In the genomic region with DNA sequence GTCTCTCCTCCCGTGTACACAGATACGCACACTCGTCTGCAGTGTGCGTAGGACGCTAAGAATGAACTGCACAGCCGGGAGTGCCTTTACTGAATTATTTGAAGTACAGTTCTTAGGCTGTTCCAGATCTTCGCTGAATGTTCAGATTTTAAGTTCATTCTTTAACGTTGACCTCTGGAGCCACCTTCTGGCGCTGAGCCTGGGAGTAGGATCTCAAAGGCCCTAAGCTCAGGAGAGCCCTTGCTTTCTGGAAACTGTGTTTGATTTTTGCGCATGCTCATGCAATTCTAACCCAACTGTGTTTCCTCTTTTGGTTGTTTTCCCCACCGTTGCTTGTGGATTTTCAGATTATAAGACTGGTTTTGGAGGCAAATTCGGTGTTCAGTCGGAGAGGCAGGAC, we compare ENCODE assay signal across 17 cellular contexts. TPM values are rescaled to one million over a fixed set of nuclear protein-coding genes. Genes with fewer than 3 reads are reported as not detected.
A peak's percentile ranks its signal among the peaks of the same experiment; 100 is the strongest.
DNase-seq lines count a peak whose midpoint lies in the region; ATAC-seq and TF ChIP-seq lines count a peak whose summit lies in the region.
"Had no signal": no experiment of that assay in that cellular context is flagged by ENCODE, and none has a peak within 500 bp of the region (broad histone marks: within the 10 kb centered on the region; RNA-seq: fewer than 3 reads in every experiment).

No MANE protein-coding gene starts in this region.

- H3K4me3 Mint-ChIP-seq in activated CD8-positive, alpha-beta memory T cell treated with anti-CD3 and anti-CD28 coated beads, Interleukin-2, amount 10 ng/mL, durations not matched to agents 7 days and 5 days, result no peak overlapping the region
- H3K4me3 Mint-ChIP-seq: stimulated activated naive CD8-positive, alpha-beta T cell treated with anti-CD3 and anti-CD28 coated beads, Interleukin-15, Interleukin-2, amounts not matched to agents 100 ng/mL and 50 ng/mL, for 24 hours; T-helper 17 cell had no signal

- H3K9me3 ChIP-seq in BLaER1, result no peaks in the 10 kb centered on the region
- no peaks in the 10 kb centered on the region for H3K9me3 ChIP-seq in upper lobe of right lung
- H3K9me3 ChIP-seq: heart right ventricle, psoas muscle, transverse colon had no signal

- H3K36me3 ChIP-seq in BLaER1, result no peaks in the 10 kb centered on the region
- peaks cover 83% of the 10 kb centered on the region for H3K36me3 ChIP-seq in upper lobe of right lung

- H3K4me3 ChIP-seq in BLaER1 (no peak overlapping the region), upper lobe of right lung (no peak overlapping the region)
- H3K4me3 ChIP-seq: heart right ventricle, psoas muscle, transverse colon had no signal

- H3K27ac ChIP-seq in BLaER1 (no peak overlapping the region), caudate nucleus (ENCODE audit: low read depth, low read length) (peak overlapping the region; percentile 16), upper lobe of right lung (no peak overlapping the region)
- H3K27ac ChIP-seq: heart right ventricle, psoas muscle, transverse colon had no signal

- H3K4me1 ChIP-seq in BLaER1 (peaks cover 54% of the 10 kb centered on the region), upper lobe of right lung (no peaks in the 10 kb centered on the region)
- H3K4me1 ChIP-seq: psoas muscle, transverse colon had no signal

- H3K36me3 Mint-ChIP-seq in activated CD8-positive, alpha-beta memory T cell treated with anti-CD3 and anti-CD28 coated beads, Interleukin-2, amount 10 ng/mL, durations not matched to agents 7 days and 5 days, result no peaks in the 10 kb centered on the region

- H3K27ac Mint-ChIP-seq in activated CD8-positive, alpha-beta memory T cell treated with anti-CD3 and anti-CD28 coated beads, Interleukin-2, amount 10 ng/mL, durations not matched to agents 7 days and 5 days, result no peak overlapping the region
- H3K27ac Mint-ChIP-seq: stimulated activated naive CD8-positive, alpha-beta T cell treated with anti-CD3 and anti-CD28 coated beads, Interleukin-15, Interleukin-2, amounts not matched to agents 100 ng/mL and 50 ng/mL, for 24 hours; T-helper 17 cell had no signal

- intact Hi-C loops in upper lobe of right lung (cut with DNase I), result no loop called here

- H3K9me3 Mint-ChIP-seq in activated CD8-positive, alpha-beta memory T cell treated with anti-CD3 and anti-CD28 coated beads, Interleukin-2, amount 10 ng/mL, durations not matched to agents 7 days and 5 days (ENCODE audit: low read depth), result no peaks in the 10 kb centered on the region
- H3K9me3 Mint-ChIP-seq: stimulated activated naive CD8-positive, alpha-beta T cell treated with anti-CD3 and anti-CD28 coated beads, Interleukin-15, Interleukin-2, amounts not matched to agents 100 ng/mL and 50 ng/mL, for 24 hours had no signal

- H3K27me3 ChIP-seq in BLaER1, result peaks cover 4% of the 10 kb centered on the region; the same call in 1 of the 2 replicates
- no peaks in the 10 kb centered on the region for H3K27me3 ChIP-seq in upper lobe of right lung
- H3K27me3 ChIP-seq: transverse colon had no signal

- ATAC-seq in upper lobe of right lung, result no peak
- ATAC-seq in activated CD8-positive, alpha-beta memory T cell treated with anti-CD3 and anti-CD28 coated beads, Interleukin-2, amount 10 ng/mL, durations not matched to agents 7 days and 5 days, result no peak
- ATAC-seq in HG02610 (IDR thresholded peaks at IDR 0.05; ENCODE audit: unreplicated experiment), result no peak
- ATAC-seq: left ventricle myocardium superior, Panc1, psoas muscle, T-helper 17 cell had no signal

- H3K27me3 Mint-ChIP-seq in activated CD8-positive, alpha-beta memory T cell treated with anti-CD3 and anti-CD28 coated beads, Interleukin-2, amount 10 ng/mL, durations not matched to agents 7 days and 5 days, result peaks cover 28% of the 10 kb centered on the region

- peaks cover 11% of the 10 kb centered on the region; the same call in 1 of the 2 replicates for H4K20me1 ChIP-seq in BLaER1

- DNase-seq in GDM1 (lab: John Stamatoyannopoulos, UW) (peak; percentile 32), NOMO-1 treated with DMSO at 0.1 percent for 48 hours (lab: John Stamatoyannopoulos, UW; ENCODE audit: unreplicated experiment) (peak; percentile 34), caudate nucleus (lab: John Stamatoyannopoulos, UW) (peak in 2 of 61 donors; percentile 14 to 33), NCI-H146 treated with DMSO at 0.1 percent for 48 hours (lab: John Stamatoyannopoulos, UW; ENCODE audit: unreplicated experiment) (no peak), upper lobe of right lung (no peak)
- DNase-seq in activated CD8-positive, alpha-beta memory T cell treated with anti-CD3 and anti-CD28 coated beads, Interleukin-2, amount 10 ng/mL, durations not matched to agents 7 days and 5 days, result no peak
- DNase-seq: heart right ventricle, left ventricle myocardium superior, NCI-H1694, NCI-H748 treated with DMSO at 0.1 percent for 48 hours, psoas muscle, T-helper 17 cell, transverse colon had no signal

- H3K4me2 ChIP-seq in BLaER1, result peak overlapping the region; percentile 23; the same call in 1 of the 2 replicates

- H3K4me1 Mint-ChIP-seq in activated CD8-positive, alpha-beta memory T cell treated with anti-CD3 and anti-CD28 coated beads, Interleukin-2, amount 10 ng/mL, durations not matched to agents 7 days and 5 days, result peaks cover 18% of the 10 kb centered on the region

- CTCF ChIA-PET in activated CD8-positive, alpha-beta memory T cell treated with anti-CD3 and anti-CD28 coated beads, Interleukin-2, amount 10 ng/mL, durations not matched to agents 7 days and 5 days (lab: Charles Lee), result interaction anchor here (0.9 kb wide), 1 partner anchor 160 kb away, joined by 3 read pairs; no protein-coding TSS in a partner anchor

- H3K9ac ChIP-seq in BLaER1, result no peak overlapping the region

- TF ChIP-seq CTCF in upper lobe of right lung (IDR thresholded peaks at IDR 0.05), result no peak

RNA-seq across cellular contexts. Expression of a gene that starts 22.8 kb away (rescaled TPM):
- total RNA-seq in upper lobe of right lung, result 177 TPM
- 1 to 10 TPM; 1.0 to 1.4 TPM for total RNA-seq in activated CD8-positive, alpha-beta memory T cell treated with anti-CD3 and anti-CD28 coated beads, Interleukin-2, amount 10 ng/mL, durations not matched to agents 7 days and 5 days

Comparison
In these comparisons a context has a peak if more than half of its experiments do, and no peak if none do; other contexts are left out.
1. DNase-seq: peak in GDM1 (single experiment) and NOMO-1 treated with DMSO at 0.1 percent for 48 hours (single experiment); none in NCI-H146 treated with DMSO at 0.1 percent for 48 hours (single experiment), upper lobe of right lung (single experiment) and activated CD8-positive, alpha-beta memory T cell treated with anti-CD3 and anti-CD28 coated beads, Interleukin-2, amount 10 ng/mL, durations not matched to agents 7 days and 5 days (single experiment).
2. RNA of a gene that starts 22.8 kb away (total RNA-seq): 177 TPM in upper lobe of right lung (single experiment); 1.0 to 1.4 TPM in activated CD8-positive, alpha-beta memory T cell treated with anti-CD3 and anti-CD28 coated beads, Interleukin-2, amount 10 ng/mL, durations not matched to agents 7 days and 5 days; every median in the first group is over 10 times any median in the second.